Comparison of ENCODE assay signal across 22 cellular contexts in the genomic region with DNA sequence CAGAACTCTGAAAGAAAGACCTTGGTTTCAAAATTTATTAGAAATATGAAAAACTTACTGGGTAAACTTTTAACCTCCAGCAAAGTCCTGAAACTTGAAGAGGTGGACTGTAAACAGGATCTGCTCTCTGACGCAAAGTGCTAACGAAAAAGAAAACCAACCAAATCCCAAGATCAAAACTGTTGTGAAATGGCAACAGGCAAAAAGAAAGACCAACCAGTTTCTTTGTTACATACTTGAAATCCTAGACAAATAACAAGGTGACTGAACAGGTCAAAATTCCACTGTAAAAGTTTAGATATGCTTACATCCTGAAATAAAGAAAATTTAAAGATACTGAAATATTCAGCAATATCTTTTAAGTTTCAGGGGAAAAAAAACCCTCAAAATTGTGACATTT. TPM values are rescaled to one million over a fixed set of nuclear protein-coding genes. Genes with fewer than 3 reads are reported as not detected.
A peak's percentile ranks its signal among the peaks of the same experiment; 100 is the strongest.
DNase-seq lines count a peak whose midpoint lies in the region; ATAC-seq, FAIRE-seq and TF ChIP-seq lines count a peak whose summit lies in the region.
"Had no signal": no experiment of that assay in that cellular context is flagged by ENCODE, and none has a peak within 500 bp of the region (broad histone marks: within the 10 kb centered on the region; RNA-seq: fewer than 3 reads in every experiment).

No MANE protein-coding gene starts in this region.

- no peak overlapping the region for H2AFZ ChIP-seq in HepG2 (ENCODE audit: low read length)
- H2AFZ ChIP-seq: GM23248 had no signal

- peaks cover 10 to 20% of the 10 kb centered on the region in 2 experiments; a peak in 4 of 5 replicates for H3K36me3 ChIP-seq in HepG2 (replicated peaks in 1 of 2; ENCODE audit: control insufficient read depth in 1 of 2, insufficient read depth in 2 of 2, low read length in 2 of 2)
- H3K36me3 ChIP-seq in right lobe of liver, result peaks cover 0 to 9% (median 0%) of the 10 kb centered on the region in 4 donors

- H3K27ac Mint-ChIP-seq in T-helper 17 cell, result peak overlapping the region; percentile 57
- H3K27ac Mint-ChIP-seq: B cell; CD4-positive, CD25-positive, alpha-beta regulatory T cell; CD8-positive, alpha-beta T cell; H9 had no signal

- ATAC-seq in HepG2 (no peak), right lobe of liver (no peak), T-helper 17 cell (no peak), foreskin keratinocyte (no peak)
- ATAC-seq: CD8-positive, alpha-beta T cell; HCT116 had no signal

- no peak overlapping the region for H3K9ac ChIP-seq in HepG2 (ENCODE audit: insufficient read depth, low read depth, low read length)
- H3K9ac ChIP-seq: BLaER1, GM23248 had no signal

- no peak for TF ChIP-seq RAD21 in HepG2 (CRISPR knock-in tag; IDR thresholded peaks at IDR 0.05)

- TF ChIP-seq CTCF in HepG2 (CRISPR knock-in tag; IDR thresholded peaks at IDR 0.05) (no peak), right lobe of liver (IDR thresholded peaks at IDR 0.05) (no peak), GM12865 (IDR thresholded peaks at IDR 0.05; ENCODE audit: insufficient read depth, low read depth, low read length, missing control alignments) (no peak), foreskin keratinocyte (conservative IDR thresholded peaks at IDR 0.05) (no peak)

- H3K79me2 ChIP-seq in HepG2 (ENCODE audit: insufficient read depth, low read length), result no peaks in the 10 kb centered on the region

- H3K4me3 ChIP-seq in HepG2 (replicated peaks in 1 of 3; ENCODE audit: insufficient read depth in 1 of 3, low read depth in 2 of 3, low read length in 3 of 3), result no peak overlapping the region
- H3K4me3 ChIP-seq in right lobe of liver, result no peak overlapping the region
- H3K4me3 ChIP-seq in GM12865 (ENCODE audit: low read depth, low read length), result no peak overlapping the region
- H3K4me3 ChIP-seq: BLaER1, GM23248 had no signal

- CTCF ChIA-PET in HepG2 (lab: Yijun Ruan, JAX; ENCODE audit: low intra/inter-chr PET ratio, low total read pairs), result no interaction called here

- TF ChIP-seq POLR2A in HepG2 (IDR thresholded peaks at IDR 0.05; ENCODE audit: insufficient read depth in 1 of 2, low read depth in 2 of 2, low read length in 2 of 2) (no peak), right lobe of liver (IDR thresholded peaks at IDR 0.05) (no peak)

- BruUV-seq in HepG2 (replicated peaks; lab: Mats Ljungman, UMichigan), result no TSS peak

- TF ChIP-seq EP300 in HepG2 (IDR thresholded peaks at IDR 0.05; ENCODE audit: low read depth in 2 of 2, low read length in 2 of 2) (peak in 1 of 2 experiments; percentile 48; a peak in 1 of 4 replicates), HepG2 (CRISPR knock-in tag; IDR thresholded peaks at IDR 0.05; ENCODE audit: borderline replicate concordance) (no peak)

- H3K4me1 Mint-ChIP-seq in T-helper 17 cell, result peaks cover 21% of the 10 kb centered on the region
- H3K4me1 Mint-ChIP-seq: B cell, H9 had no signal

- peaks cover 16% of the 10 kb centered on the region for H3K36me3 Mint-ChIP-seq in T-helper 17 cell (ENCODE audit: low read depth)

- no peaks in the 10 kb centered on the region for H4K20me1 ChIP-seq in HepG2 (ENCODE audit: insufficient read depth, low read length)
- H4K20me1 ChIP-seq: BLaER1 had no signal

- H3K4me2 ChIP-seq in HepG2 (ENCODE audit: low read depth, low read length), result no peak overlapping the region
- H3K4me2 ChIP-seq: BLaER1 had no signal

- in situ Hi-C loops in HepG2 (cut with HindIII; ENCODE audit: extremely low pct_ligation_motif_present, low pct_unique_long_range_greater_than_20kb), result no loop called here

- intact Hi-C loops in HepG2 (cut with micrococcal nuclease; ENCODE audit: unreplicated experiment) (no loop called here), right lobe of liver (cut with DNase I) (no loop called here)

- no peak overlapping the region for H3K4me3 Mint-ChIP-seq in T-helper 17 cell
- H3K4me3 Mint-ChIP-seq: B cell; CD4-positive, CD25-positive, alpha-beta regulatory T cell; CD8-positive, alpha-beta T cell; H9 had no signal

- FAIRE-seq in HepG2 (lab: Jason Lieb, UNC) (no peak), urothelium cell line (lab: Jason Lieb, UNC) (no peak)
- FAIRE-seq: D721Med, GM12891, GM18507, H1 had no signal

- WGBS in HepG2 (ENCODE audit: low lambda C conversion rate), result 47% methylated on average over 2 of the region's 2 CpGs
- WGBS in right lobe of liver (ENCODE audit: insufficient coverage, low coverage, low lambda C conversion rate, missing lambda C conversion rate), result 65% methylated on average over 2 of the region's 2 CpGs

- peak; percentile 18 for DNase-seq in HepG2 (ENCODE audit: low spot score)
- no peak for DNase-seq in right lobe of liver
- DNase-seq in GM12865 (ENCODE audit: low read depth), result peak; percentile 7
- DNase-seq in T-helper 17 cell, result no peak
- DNase-seq in foreskin keratinocyte, result no peak
- no peak for DNase-seq in urothelium cell line (ENCODE audit: low spot score)
- DNase-seq: CD4-positive, CD25-positive, alpha-beta regulatory T cell; CD8-positive, alpha-beta T cell; DMS 273 treated with DMSO at 0.1 percent for 48 hours; DMS79; EL; GDM1; GM23248; H9 had no signal

- H3K27ac ChIP-seq in HepG2 (ENCODE audit: extremely low read length, insufficient read depth, low read length), result peak overlapping the region; percentile 36
- H3K27ac ChIP-seq in right lobe of liver, result no peak overlapping the region
- no peak overlapping the region for H3K27ac ChIP-seq in foreskin keratinocyte
- H3K27ac ChIP-seq: BLaER1, C4-2B, GM23248 had no signal

- H3K4me1 ChIP-seq in HepG2 (ENCODE audit: insufficient read depth, low read length) (peaks cover 23% of the 10 kb centered on the region), right lobe of liver (no peaks in the 10 kb centered on the region), foreskin keratinocyte (no peaks in the 10 kb centered on the region)
- H3K4me1 ChIP-seq: BLaER1 had no signal

- H3K9me3 ChIP-seq in HepG2 (ENCODE audit: low read length), result no peaks in the 10 kb centered on the region
- no peaks in the 10 kb centered on the region for H3K9me3 ChIP-seq in right lobe of liver
- H3K9me3 ChIP-seq in T-helper 17 cell (ENCODE audit: control insufficient read depth, low read length, poor library complexity, severe bottlenecking), result no peaks in the 10 kb centered on the region

- H3K27me3 ChIP-seq in HepG2 (ENCODE audit: control insufficient read depth in 1 of 2, insufficient read depth in 2 of 2, low read length in 2 of 2), result no peaks in the 10 kb centered on the region
- H3K27me3 ChIP-seq in right lobe of liver, result no peaks in the 10 kb centered on the region
- no peaks in the 10 kb centered on the region for H3K27me3 ChIP-seq in foreskin keratinocyte
- H3K27me3 ChIP-seq: BLaER1 had no signal

- POLR2A ChIA-PET in HepG2 (lab: Yijun Ruan, JAX), result no interaction called here

- H3K27me3 Mint-ChIP-seq in T-helper 17 cell, result no peaks in the 10 kb centered on the region
- H3K27me3 Mint-ChIP-seq: B cell; CD4-positive, CD25-positive, alpha-beta regulatory T cell had no signal

TF ChIP-seq in HepG2, 621 proteins besides CTCF, POLR2A, EP300 and RAD21 (continues in another document):
- TF ChIP-seq NR2F6 (IDR thresholded peaks at IDR 0.05), result peak; percentile 53
- no peak for TF ChIP-seq NR2F6 (CRISPR knock-in tag; IDR thresholded peaks at IDR 0.05)
- peak; percentile 48 for TF ChIP-seq RARA (CRISPR knock-in tag; IDR thresholded peaks at IDR 0.05)

RNA-seq across cellular contexts. Expression of a gene that starts 44.2 kb away (rescaled TPM):
- total RNA-seq in HepG2 (2016; rRNA removed; fragmentation: Illumina TruSeq; extraction: Trizol), result 39.1 and 48.1 TPM in 2 replicates
- total RNA-seq in HepG2 (2016; cell fraction: cytosol; rRNA removed; fragmentation: Illumina TruSeq; extraction: Trizol; ENCODE audit: low read depth), result 12.1 and 14.0 TPM in 2 replicates
- 39.2 and 51.8 TPM in 2 replicates for total RNA-seq in HepG2 (2016; cell fraction: insoluble cytoplasmic fraction; rRNA removed; fragmentation: Illumina TruSeq; extraction: Trizol)
- 27.1 and 27.4 TPM in 2 replicates for total RNA-seq in HepG2 (2016; cell fraction: membrane; rRNA removed; fragmentation: Illumina TruSeq; extraction: Trizol)
- 30.4 and 38.6 TPM in 2 replicates for total RNA-seq in HepG2 (2016; cell fraction: nucleus; rRNA removed; fragmentation: Illumina TruSeq; extraction: Trizol)
- polyA plus RNA-seq in HepG2 (2011; rRNA removed), result 10.1 and 12.4 TPM in 2 replicates
- polyA plus RNA-seq in HepG2 (2011; cell fraction: cytosol; rRNA removed), result 5.2 and 7.4 TPM in 2 replicates
- polyA plus RNA-seq in HepG2 (2011; cell fraction: nucleus; rRNA removed), result 7.8 and 8.1 TPM in 2 replicates
- polyA plus RNA-seq in HepG2 (2012), result 10.9 and 11.7 TPM in 2 replicates
- 3.1 and 3.7 TPM in 2 replicates for polyA plus RNA-seq in HepG2 (2016; cell fraction: cytosol; fragmentation: Illumina TruSeq; extraction: Trizol; ENCODE audit: low read depth)
- 32.9 and 34.8 TPM in 2 replicates for polyA plus RNA-seq in HepG2 (2016; cell fraction: insoluble cytoplasmic fraction; fragmentation: Illumina TruSeq; extraction: Trizol; ENCODE audit: low read depth)
- 10.8 and 11.4 TPM in 2 replicates for polyA plus RNA-seq in HepG2 (2016; cell fraction: membrane; fragmentation: Illumina TruSeq; extraction: Trizol; ENCODE audit: low read depth)
- 30.6 and 31.5 TPM in 2 replicates for polyA plus RNA-seq in HepG2 (2016; cell fraction: nucleus; fragmentation: Illumina TruSeq; extraction: Trizol; ENCODE audit: insufficient read depth, low read depth)
- 42.6 and 98.7 TPM in 2 replicates for polyA minus RNA-seq in HepG2 (2011; rRNA and poly(A)+ RNA removed; ENCODE audit: low replicate concordance)
- 9.7 and 11.4 TPM in 2 replicates for polyA minus RNA-seq in HepG2 (2011; cell fraction: cytosol; rRNA and poly(A)+ RNA removed)
- polyA minus RNA-seq in HepG2 (2011; cell fraction: nucleus; rRNA and poly(A)+ RNA removed), result 44.3 and 55.3 TPM in 2 replicates
- 10 to 100 TPM in 1 of 6 experiments, 1 to 10 TPM in 5; 7.2 to 11.0 (median 9.0) TPM for total RNA-seq in right lobe of liver
- total RNA-seq in T-helper 17 cell, result 10 to 100 TPM; 24.1 to 26.1 TPM
- total RNA-seq in foreskin keratinocyte, result 27.9 and 28.1 TPM in 2 replicates
- 9.2 and 10.3 TPM in 2 replicates for polyA plus RNA-seq in foreskin keratinocyte

Comparison
In these comparisons a context has a peak if more than half of its experiments do, and no peak if none do; other contexts are left out.
1. DNase-seq: peak in HepG2 (single experiment) and GM12865 (single experiment); none in right lobe of liver (0 of 3), T-helper 17 cell (0 of 3), foreskin keratinocyte (0 of 2) and urothelium cell line (single experiment).